Comparison of ENCODE assay signal across 14 cellular contexts in genomic region chr1:149903836-149904491, GRCh38.
"Had no signal": no experiment of that assay in that cellular context is flagged by ENCODE, and none has a peak within 500 bp of the region (broad histone marks: within the 10 kb centered on the region; RNA-seq: fewer than 3 reads in every experiment).

No MANE protein-coding gene starts in this region.

- H3K9me3 ChIP-seq: gastrocnemius medialis, heart right ventricle, stomach, thoracic aorta had no signal

- H3K27ac Mint-ChIP-seq: dendritic cell treated with granulocyte-macrophage colony-stimulating factor and Interleukin-4, amounts not matched to agents 40 ng/mL and 50 ng/mL, for 4 days had no signal

- DNase-seq: activated CD4-positive, alpha-beta memory T cell treated with anti-CD3 and anti-CD28 coated beads, Interleukin-2, amount 10 ng/mL, durations not matched to agents 7 days and 5 days; activated CD4-positive, CD25-positive, alpha-beta regulatory T cell treated with anti-CD3 and anti-CD28 coated beads, Interleukin-2, amount 50 U/mL, for 72 hours; activated CD8-positive, alpha-beta memory T cell treated with anti-CD3 and anti-CD28 coated beads, Interleukin-2, amount 50 U/mL, for 48 hours; activated naive CD4-positive, alpha-beta T cell treated with Interleukin-2 at 50 U/mL for 16 hours; effector memory CD8-positive, alpha-beta T cell; gastrocnemius medialis; heart right ventricle; retina; stimulated activated CD4-positive, alpha-beta T cell treated with anti-CD3 and anti-CD28 coated beads, Interleukin-4, amount 100 ng/mL, for 4 hours; stomach; T-helper 2 cell had no signal

- H3K27me3 Mint-ChIP-seq: activated CD4-positive, alpha-beta memory T cell treated with anti-CD3 and anti-CD28 coated beads, Interleukin-2, amount 10 ng/mL, durations not matched to agents 7 days and 5 days; dendritic cell treated with granulocyte-macrophage colony-stimulating factor and Interleukin-4, amounts not matched to agents 40 ng/mL and 50 ng/mL, for 4 days; effector memory CD8-positive, alpha-beta T cell had no signal

- H3K4me3 Mint-ChIP-seq: activated CD4-positive, alpha-beta memory T cell treated with anti-CD3 and anti-CD28 coated beads, Interleukin-2, amount 10 ng/mL, durations not matched to agents 7 days and 5 days; dendritic cell treated with granulocyte-macrophage colony-stimulating factor and Interleukin-4, amounts not matched to agents 40 ng/mL and 50 ng/mL, for 4 days; effector memory CD8-positive, alpha-beta T cell had no signal

- H3K4me3 ChIP-seq: gastrocnemius medialis, heart right ventricle, stomach, thoracic aorta had no signal

- ATAC-seq: effector memory CD8-positive, alpha-beta T cell; gastrocnemius medialis; heart right ventricle had no signal

- H3K27ac ChIP-seq: epithelial cell of prostate, gastrocnemius medialis, heart right ventricle, stomach, thoracic aorta had no signal

- H3K36me3 ChIP-seq: gastrocnemius medialis, heart right ventricle had no signal

- H3K27me3 ChIP-seq: gastrocnemius medialis, heart right ventricle, stomach had no signal
